10 cellular contexts compared by ENCODE assay signal in the genomic region with DNA sequence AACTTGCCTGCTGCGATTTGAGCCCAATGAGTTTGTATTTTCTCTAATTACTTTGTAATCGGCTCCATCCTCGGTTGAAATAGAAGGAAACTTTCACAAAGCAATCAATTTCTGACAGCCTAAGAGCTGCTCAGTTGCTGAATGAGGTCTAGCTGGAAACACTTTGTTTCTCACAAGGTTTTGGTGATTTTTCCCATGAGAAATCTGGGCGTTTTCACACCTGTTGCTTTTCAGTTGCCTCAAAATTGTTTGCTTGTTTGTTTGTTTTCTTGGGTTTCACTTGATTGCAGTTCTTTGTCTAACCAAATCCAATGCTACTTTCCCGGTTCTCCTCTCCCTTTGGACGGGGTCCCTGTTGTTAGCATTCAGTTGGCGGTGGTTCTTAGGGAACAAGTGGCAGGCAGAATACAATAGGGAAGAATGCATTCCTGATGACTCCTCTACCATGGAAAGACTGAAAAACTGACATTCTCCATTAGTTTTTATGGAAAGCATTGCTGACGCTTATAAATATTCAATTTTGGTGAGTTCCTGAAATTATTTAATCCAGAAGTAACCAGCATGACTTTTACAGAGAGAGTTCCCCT.
DNase-seq lines count a peak whose midpoint lies in the region; ATAC-seq and TF ChIP-seq lines count a peak whose summit lies in the region.
"Had no signal": no experiment of that assay in that cellular context is flagged by ENCODE, and none has a peak within 500 bp of the region (broad histone marks: within the 10 kb centered on the region; RNA-seq: fewer than 3 reads in every experiment).

No MANE protein-coding gene starts in this region.

- H3K27me3 ChIP-seq in dorsolateral prefrontal cortex (peaks cover 0 to 68% (median 33%) of the 10 kb centered on the region in 45 donors), mesenchymal stem cell (ENCODE audit: control insufficient read depth in 1 of 2, insufficient read depth in 1 of 2, low read length in 2 of 2) (no peaks in the 10 kb centered on the region), tibial artery (no peaks in the 10 kb centered on the region)

- ATAC-seq in GM19023 (IDR thresholded peaks at IDR 0.05; ENCODE audit: unreplicated experiment): no peak
- no peak for ATAC-seq in HG02938 (IDR thresholded peaks at IDR 0.05; ENCODE audit: unreplicated experiment)

- H3K4me1 ChIP-seq in mesenchymal stem cell (ENCODE audit: control insufficient read depth, insufficient read depth, low read depth, low read length) (peaks cover 16% of the 10 kb centered on the region), tibial artery (peaks cover 0 to 57% (median 40%) of the 10 kb centered on the region in 4 donors)

- no peak overlapping the region for H2AFZ ChIP-seq in mesenchymal stem cell (ENCODE audit: low read depth, low read length)

- H3K9me3 Mint-ChIP-seq in activated CD4-positive, alpha-beta memory T cell treated with anti-CD3 and anti-CD28 coated beads for 36 hours: no peaks in the 10 kb centered on the region

- H3K4me3 ChIP-seq in dorsolateral prefrontal cortex (peak overlapping the region in 58 of 59 donors; percentile 18 to 77 (median 58)), mesenchymal stem cell (ENCODE audit: insufficient read depth in 1 of 2, low read depth in 1 of 2, low read length in 2 of 2) (peak overlapping the region; percentile 40 to 83), tibial artery (peak overlapping the region; percentile 58 to 76)

- H2BK15ac ChIP-seq in mesenchymal stem cell (ENCODE audit: low read depth, poor library complexity, severe bottlenecking): no peak overlapping the region

- H3K27ac ChIP-seq in dorsolateral prefrontal cortex: no peak overlapping the region
- H3K27ac ChIP-seq in mesenchymal stem cell (ENCODE audit: low read length, poor library complexity, severe bottlenecking): peak overlapping the region; percentile 72
- peak overlapping the region; percentile 76 to 79 for H3K27ac ChIP-seq in tibial artery

- 0% methylated on average over 4 of the region's 8 CpGs for WGBS in mesenchymal stem cell

- no peak overlapping the region for H3K27ac Mint-ChIP-seq in activated CD4-positive, alpha-beta memory T cell treated with anti-CD3 and anti-CD28 coated beads for 36 hours

- CTCF ChIA-PET in activated CD4-positive, alpha-beta memory T cell treated with anti-CD3 and anti-CD28 coated beads for 36 hours (lab: Charles Lee): interaction anchor here (0.6 kb wide), 1 partner anchor 153 kb away, joined by 5 read pairs; no protein-coding TSS in a partner anchor

- POLR2A ChIA-PET in activated CD4-positive, alpha-beta memory T cell treated with anti-CD3 and anti-CD28 coated beads for 36 hours (lab: Charles Lee): no interaction called here

- peak overlapping the region; percentile 81 for H3K9ac ChIP-seq in mesenchymal stem cell (ENCODE audit: low read length)

- H2BK5ac ChIP-seq in mesenchymal stem cell (ENCODE audit: low read depth, low read length, poor library complexity, severe bottlenecking): peak overlapping the region; percentile 85

- H3K14ac ChIP-seq in mesenchymal stem cell (ENCODE audit: low read length in 2 of 2): no peak overlapping the region

- no peaks in the 10 kb centered on the region for H3K9me3 ChIP-seq in mesenchymal stem cell (ENCODE audit: control insufficient read depth, low read length)
- H3K9me3 ChIP-seq in tibial artery: no peaks in the 10 kb centered on the region

- peaks cover 53% of the 10 kb centered on the region for H3K27me3 Mint-ChIP-seq in activated CD4-positive, alpha-beta memory T cell treated with anti-CD3 and anti-CD28 coated beads for 36 hours

- intact Hi-C loops in dorsolateral prefrontal cortex (cut with DNase I): no loop called here
- intact Hi-C loops in tibial artery (cut with DNase I; ENCODE audit: low total_unique reads): loop anchor here (5.0 to 10.0 kb wide), 2 partner anchors 45 to 212 kb away; no protein-coding TSS in a partner anchor
- intact Hi-C loops in activated CD4-positive, alpha-beta memory T cell treated with anti-CD3 and anti-CD28 coated beads for 36 hours (cut with micrococcal nuclease): loop anchor here (5.0 kb wide), 1 partner anchor 120 kb away; no protein-coding TSS in a partner anchor

- H3K79me1 ChIP-seq in mesenchymal stem cell (replicated peaks; ENCODE audit: low read length, poor library complexity, severe bottlenecking): no peaks in the 10 kb centered on the region

- H2BK12ac ChIP-seq in mesenchymal stem cell (ENCODE audit: low read length in 2 of 2): no peak overlapping the region

- TF ChIP-seq CTCF in dorsolateral prefrontal cortex (IDR thresholded peaks at IDR 0.05 in 54 of 56, conservative IDR thresholded peaks at IDR 0.05 in 2 of 56; ENCODE audit: low read depth in 1 of 56, partially characterized antibody in 56 of 56) (no peak), tibial artery (IDR thresholded peaks at IDR 0.05) (no peak)

- no peak overlapping the region for H4K8ac ChIP-seq in mesenchymal stem cell (ENCODE audit: low read length)

- no peak overlapping the region for H3K23ac ChIP-seq in mesenchymal stem cell (ENCODE audit: low read length in 2 of 2)

- DNase-seq in NCI-H446 (lab: John Stamatoyannopoulos, UW): peak; percentile 13 to 18
- no peak for DNase-seq in NCI-H446 treated with DMSO at 0.1 percent for 48 hours (lab: John Stamatoyannopoulos, UW)
- DNase-seq in dorsolateral prefrontal cortex: no peak
- DNase-seq in mesenchymal stem cell: no peak
- no peak for DNase-seq in tibial artery
- no peak for DNase-seq in activated CD4-positive, alpha-beta memory T cell treated with anti-CD3 and anti-CD28 coated beads for 36 hours
- DNase-seq: AML-193; stimulated activated naive CD4-positive, alpha-beta T cell had no signal

- no peak overlapping the region for H3K18ac ChIP-seq in mesenchymal stem cell (ENCODE audit: low read depth in 1 of 2, low read length in 2 of 2)

- H3K4me2 ChIP-seq in mesenchymal stem cell (ENCODE audit: low read length, poor library complexity, severe bottlenecking): peak overlapping the region; percentile 66

- H3K4me1 Mint-ChIP-seq in activated CD4-positive, alpha-beta memory T cell treated with anti-CD3 and anti-CD28 coated beads for 36 hours (ENCODE audit: low read depth): peaks cover 6% of the 10 kb centered on the region

- H3K4ac ChIP-seq in mesenchymal stem cell (ENCODE audit: low read depth in 1 of 2, low read length in 2 of 2): no peak overlapping the region

- no peaks in the 10 kb centered on the region for H3K36me3 Mint-ChIP-seq in activated CD4-positive, alpha-beta memory T cell treated with anti-CD3 and anti-CD28 coated beads for 36 hours

- no peak overlapping the region for H2BK120ac ChIP-seq in mesenchymal stem cell (ENCODE audit: low read depth, low read length)

- H3K36me3 ChIP-seq in mesenchymal stem cell (ENCODE audit: control insufficient read depth in 1 of 2, insufficient read depth in 2 of 2, low read depth in 1 of 2, low read length in 2 of 2) (no peaks in the 10 kb centered on the region), tibial artery (no peaks in the 10 kb centered on the region)

- peak overlapping the region; percentile 90 for H2AK5ac ChIP-seq in mesenchymal stem cell (ENCODE audit: low read length, severe bottlenecking)

- H4K91ac ChIP-seq in mesenchymal stem cell (ENCODE audit: low read length): no peak overlapping the region

- no peak overlapping the region for H3K4me3 Mint-ChIP-seq in activated CD4-positive, alpha-beta memory T cell treated with anti-CD3 and anti-CD28 coated beads for 36 hours

Comparison
In these comparisons a context has a peak if more than half of its experiments do, and no peak if none do; other contexts are left out.
1. DNase-seq: peak in NCI-H446 (2 of 2); none in NCI-H446 treated with DMSO at 0.1 percent for 48 hours (single experiment), dorsolateral prefrontal cortex (0 of 10), mesenchymal stem cell (single experiment), tibial artery (0 of 2) and activated CD4-positive, alpha-beta memory T cell treated with anti-CD3 and anti-CD28 coated beads for 36 hours (single experiment).
2. H3K27ac ChIP-seq: peak in mesenchymal stem cell (single experiment) and tibial artery (2 of 2); none in dorsolateral prefrontal cortex (0 of 59).
3. intact Hi-C loops: an anchor here in tibial artery (5.0 to 10.0 kb wide) and activated CD4-positive, alpha-beta memory T cell treated with anti-CD3 and anti-CD28 coated beads for 36 hours (5.0 kb wide); none called in dorsolateral prefrontal cortex.
4. Peak in every context shown above with its lines, with median percentiles within 50 percentile points of each other: H3K4me3 ChIP-seq.